In the genomic region with DNA sequence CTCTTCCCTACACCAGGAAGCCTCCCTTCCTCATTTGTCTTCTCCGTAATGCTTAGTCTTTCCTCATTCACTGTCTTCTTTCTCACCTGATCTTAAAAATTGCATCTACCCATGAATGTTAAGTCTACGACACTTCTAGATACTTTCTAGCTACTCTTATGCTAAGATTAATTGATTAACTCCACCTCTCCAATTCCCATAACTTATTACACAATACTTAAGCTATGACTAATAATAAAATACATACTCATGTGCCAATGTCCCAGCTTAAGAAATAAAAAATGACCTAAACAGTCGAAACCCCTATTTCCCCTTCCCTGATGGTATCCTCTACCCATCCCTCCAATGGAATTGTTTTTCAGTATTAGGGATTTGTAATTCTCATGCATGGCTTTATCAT, we compare ENCODE assay signal across 31 cellular contexts.
"Had no signal": no experiment of that assay in that cellular context is flagged by ENCODE, and none has a peak within 500 bp of the region (broad histone marks: within the 10 kb centered on the region; RNA-seq: fewer than 3 reads in every experiment).

No MANE protein-coding gene starts in this region.

- DNase-seq: hypothalamus; immature natural killer cell; kidney; left colon; left lung; lower lobe of right lung; mammary epithelial cell; mesenchymal stem cell; naive thymus-derived CD8-positive, alpha-beta T cell; nucleus accumbens; pancreas; posterior cingulate gyrus; retina; right cardiac atrium; sigmoid colon; small intestine; spleen; stimulated activated CD4-positive, alpha-beta T cell treated with anti-CD3 and anti-CD28 coated beads, Interleukin-4, amount 100 ng/mL, for 24 hours; stimulated activated naive CD4-positive, alpha-beta T cell; tibial artery; trophoblast cell; upper lobe of right lung had no signal

- H3K9me3 ChIP-seq: lower lobe of right lung, pancreas, prostate gland, sigmoid colon, suprapubic skin, thoracic aorta, tibial artery, upper lobe of right lung had no signal

- H3K9me3 Mint-ChIP-seq: nephron; neural crest cell; stimulated activated effector memory CD8-positive, alpha-beta T cell treated with anti-CD3 and anti-CD28 coated beads, Interleukin-12 subunit alpha, Interleukin-12 subunit beta, amount 100 ng/mL, for 72 hours had no signal

- H3K4me1 ChIP-seq: left lung, lower lobe of right lung, pancreas, prostate gland, sigmoid colon, spleen, suprapubic skin, tibial artery, upper lobe of right lung had no signal

- H3K4me3 ChIP-seq: left lung, lower lobe of right lung, pancreas, prostate gland, sigmoid colon, spleen, suprapubic skin, thoracic aorta, tibial artery, upper lobe of right lung had no signal

- H3K27ac ChIP-seq: left lung, lower lobe of right lung, pancreas, prostate gland, sigmoid colon, spleen, suprapubic skin, thoracic aorta, tibial artery, upper lobe of right lung had no signal

- FAIRE-seq: islet of Langerhans, kidney, pancreas, small intestine, urothelium cell line had no signal

- H3K27me3 ChIP-seq: left lung, pancreas, sigmoid colon, spleen, suprapubic skin, tibial artery, upper lobe of right lung had no signal

- H3K27ac Mint-ChIP-seq: nephron; stimulated activated effector memory CD8-positive, alpha-beta T cell treated with anti-CD3 and anti-CD28 coated beads, Interleukin-12 subunit alpha, Interleukin-12 subunit beta, amount 100 ng/mL, for 72 hours; stimulated activated naive CD8-positive, alpha-beta T cell treated with anti-CD3 and anti-CD28 coated beads, Interleukin-15, Interleukin-2, amounts not matched to agents 100 ng/mL and 50 ng/mL, for 24 hours had no signal

- ATAC-seq: left colon; left lung; lower lobe of right lung; naive thymus-derived CD8-positive, alpha-beta T cell; pancreas; right cardiac atrium; stimulated activated effector memory CD8-positive, alpha-beta T cell treated with anti-CD3 and anti-CD28 coated beads, Interleukin-12 subunit alpha, Interleukin-12 subunit beta, amount 100 ng/mL, for 72 hours; upper lobe of right lung had no signal

- H3K27me3 Mint-ChIP-seq: naive thymus-derived CD8-positive, alpha-beta T cell; stimulated activated naive CD8-positive, alpha-beta T cell treated with anti-CD3 and anti-CD28 coated beads, Interleukin-15, Interleukin-2, amounts not matched to agents 100 ng/mL and 50 ng/mL, for 24 hours had no signal

- H3K4me3 Mint-ChIP-seq: immature natural killer cell; naive thymus-derived CD8-positive, alpha-beta T cell; nephron; neural crest cell; stimulated activated effector memory CD8-positive, alpha-beta T cell treated with anti-CD3 and anti-CD28 coated beads, Interleukin-12 subunit alpha, Interleukin-12 subunit beta, amount 100 ng/mL, for 72 hours; stimulated activated naive CD8-positive, alpha-beta T cell treated with anti-CD3 and anti-CD28 coated beads, Interleukin-15, Interleukin-2, amounts not matched to agents 100 ng/mL and 50 ng/mL, for 24 hours had no signal

- H3K4me1 Mint-ChIP-seq: immature natural killer cell; nephron; neural crest cell; stimulated activated effector memory CD8-positive, alpha-beta T cell treated with anti-CD3 and anti-CD28 coated beads, Interleukin-12 subunit alpha, Interleukin-12 subunit beta, amount 100 ng/mL, for 72 hours had no signal
